ENCODE assay signal across 8 cellular contexts in genomic region chr21:42974832-42975820, GRCh38. TPM values are rescaled to one million over a fixed set of nuclear protein-coding genes. Genes with fewer than 3 reads are reported as not detected.
DNase-seq lines count a peak whose midpoint lies in the region; ATAC-seq and TF ChIP-seq lines count a peak whose summit lies in the region.

No MANE protein-coding gene starts in this region.

- DNase-seq in NCI-H1048 (lab: John Stamatoyannopoulos, UW) (peak; percentile 63), T-helper 9 cell (peak; percentile 55), astrocyte of the spinal cord (ENCODE audit: low read depth, low spot score) (peak; percentile 65), iPS DF 6.9 (ENCODE audit: low read depth, low spot score) (no peak), skeletal muscle cell (ENCODE audit: low read depth) (no peak)

- no peaks in the 10 kb centered on the region for H3K27me3 ChIP-seq in iPS DF 6.9 (ENCODE audit: control insufficient read depth, insufficient read depth, low read length)

- ATAC-seq in GM18499 (IDR thresholded peaks at IDR 0.05; ENCODE audit: insufficient read depth, unreplicated experiment) (peak; percentile 14), HG02610 (IDR thresholded peaks at IDR 0.05; ENCODE audit: unreplicated experiment) (peak; percentile 24), esophagus mucosa (no peak)

- peaks cover 4% of the 10 kb centered on the region for H3K4me1 ChIP-seq in iPS DF 6.9 (ENCODE audit: control insufficient read depth, insufficient read depth, low read length)

- WGBS in iPS DF 6.9 (ENCODE audit: insufficient coverage, insufficient read length): no CpG with 5 or more reads among the region's 125 CpGs

- no peak for TF ChIP-seq CTCF in astrocyte of the spinal cord (IDR thresholded peaks at IDR 0.05; ENCODE audit: low read depth, low read length)

- no peaks in the 10 kb centered on the region for H3K9me3 ChIP-seq in iPS DF 6.9 (ENCODE audit: control insufficient read depth, insufficient read depth, low read length)

- in situ Hi-C loops in astrocyte of the spinal cord (cut with HindIII; ENCODE audit: low sequenced_read_pairs): no loop called here

- H3K36me3 ChIP-seq in iPS DF 6.9 (ENCODE audit: control insufficient read depth, insufficient read depth, low read length): no peaks in the 10 kb centered on the region

- H3K27ac ChIP-seq in iPS DF 6.9 (ENCODE audit: low read length): no peak overlapping the region

- H3K4me3 ChIP-seq in astrocyte of the spinal cord (ENCODE audit: low read depth, low read length): peak overlapping the region; percentile 84
- H3K4me3 ChIP-seq in iPS DF 6.9 (ENCODE audit: low read length): peak overlapping the region; percentile 59; the same call in 1 of the 2 replicates
- peak overlapping the region; percentile 81 for H3K4me3 ChIP-seq in skeletal muscle cell (ENCODE audit: low read depth, low read length)

RNA-seq across cellular contexts. Expression of gene PKNOX1, which starts 0.8 kb away (rescaled TPM):
- total RNA-seq in esophagus mucosa: 12.1 TPM

RNA-seq across cellular contexts. Expression of gene ERVH48-1, which starts 49.7 kb away (rescaled TPM):
- not detected for total RNA-seq in esophagus mucosa

Comparison
In these comparisons a context has a peak if more than half of its experiments do, and no peak if none do; other contexts are left out.
1. DNase-seq: peak in NCI-H1048 (single experiment), T-helper 9 cell (single experiment) and astrocyte of the spinal cord (single experiment); none in iPS DF 6.9 (single experiment) and skeletal muscle cell (single experiment).
2. Peak in every context shown above with its lines, with median percentiles within 50 percentile points of each other: H3K4me3 ChIP-seq.